ENCODE assay signal across 1 cellular context in the genomic region with DNA sequence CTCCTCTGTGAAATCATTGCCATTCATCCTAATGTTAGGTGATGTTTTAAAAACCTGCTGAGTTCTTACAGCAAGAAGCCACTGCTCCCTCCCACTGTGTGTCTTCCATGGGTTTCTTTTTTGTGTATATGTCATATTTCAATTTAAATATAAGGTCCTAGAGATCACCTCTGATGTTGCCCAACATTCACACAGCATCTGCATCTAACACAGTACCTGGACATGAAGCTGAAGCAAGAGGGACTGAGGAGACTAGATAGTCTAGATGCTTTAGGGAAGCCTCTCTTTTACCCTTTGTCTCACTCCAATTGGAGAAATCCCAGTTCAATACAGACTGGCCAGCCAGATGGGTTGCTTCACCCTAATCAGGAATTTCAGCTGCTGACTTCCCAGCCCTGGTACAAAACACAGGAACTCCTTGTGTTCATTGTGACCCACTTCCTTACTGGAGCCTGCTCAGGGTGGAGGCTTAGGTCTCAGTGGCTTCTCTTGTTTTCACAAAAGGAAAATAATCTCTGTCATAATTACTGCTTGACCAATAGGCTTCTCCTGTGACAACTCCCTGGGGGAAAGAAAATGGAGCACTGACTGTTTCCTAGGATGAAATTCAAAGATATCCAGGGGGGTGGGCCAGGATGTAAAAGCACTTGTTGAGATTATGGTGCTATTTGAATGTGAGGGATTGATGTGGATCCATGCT.
TF ChIP-seq lines count a peak whose summit lies in the region.

No MANE protein-coding gene starts in this region.

TF ChIP-seq in GM12878, 131 proteins besides CTCF, POLR2A, EP300 and RAD21:
- peak; percentile 20 for TF ChIP-seq MEF2B (IDR thresholded peaks at IDR 0.05; ENCODE audit: partially characterized antibody, poor library complexity, severe bottlenecking)
- TF ChIP-seq SPI1 (IDR thresholded peaks at IDR 0.05; ENCODE audit: borderline replicate concordance, insufficient read depth, low read depth, low read length), result 0 out of 2 replicates have a peak, but pooled peaks have one; percentile 14
- TF ChIP-seq NR2C2 (IDR thresholded peaks at IDR 0.05; ENCODE audit: borderline replicate concordance, control insufficient read depth, insufficient read length, low read depth), result no peak
